ENCODE assay signal across 16 cellular contexts in the genomic region with DNA sequence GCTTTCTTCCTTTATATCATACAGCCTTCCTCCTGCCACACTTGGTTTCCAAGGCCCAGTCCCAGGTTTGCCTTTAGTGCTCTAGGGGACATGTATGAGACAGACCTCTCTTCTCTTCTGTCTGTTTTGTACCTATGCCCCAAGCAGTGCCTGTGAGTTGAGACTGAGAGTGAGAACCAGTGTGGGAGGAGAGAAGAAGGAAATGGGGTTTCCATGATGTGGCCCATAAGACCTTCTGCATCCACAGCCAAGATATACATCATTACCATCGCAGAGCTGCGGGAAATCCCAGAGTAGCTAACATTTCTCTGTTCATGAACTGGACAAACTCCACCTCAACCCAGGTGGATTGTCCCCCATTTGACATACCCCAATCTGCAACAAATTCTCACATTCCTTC. TPM values are rescaled to one million over a fixed set of nuclear protein-coding genes. Genes with fewer than 3 reads are reported as not detected.
A peak's percentile ranks its signal among the peaks of the same experiment; 100 is the strongest.
DNase-seq lines count a peak whose midpoint lies in the region; ATAC-seq lines count a peak whose summit lies in the region.
"Had no signal": no experiment of that assay in that cellular context is flagged by ENCODE, and none has a peak within 500 bp of the region (broad histone marks: within the 10 kb centered on the region; RNA-seq: fewer than 3 reads in every experiment).

No MANE protein-coding gene starts in this region.

- DNase-seq in activated effector memory CD4-positive, alpha-beta T cell treated with anti-CD3 and anti-CD28 coated beads, Interleukin-2, amount 50 U/mL, for 16 hours = peak; percentile 80
- DNase-seq in activated effector memory CD4-positive, alpha-beta T cell treated with Interleukin-2 at 50 U/mL for 16 hours = no peak
- DNase-seq in activated CD4-positive, alpha-beta T cell treated with anti-CD3 and anti-CD28 coated beads, Interleukin-2, amount 10 ng/mL, durations not matched to agents 24 days and 14 days = peak; percentile 78
- no peak for DNase-seq in effector memory CD4-positive, alpha-beta T cell
- no peak for DNase-seq in cerebellum (ENCODE audit: low spot score)
- DNase-seq in nucleus accumbens (lab: John Stamatoyannopoulos, UW) = no peak
- DNase-seq: activated gamma-delta T cell, dermis blood vessel endothelial cell, DMS79 treated with DMSO at 0.1 percent for 48 hours, glutamatergic neuron, HCEC 1CT, left lung, NCI-H1436 treated with DMSO at 0.1 percent for 48 hours had no signal

- H3K9me3 Mint-ChIP-seq in activated CD4-positive, alpha-beta T cell treated with anti-CD3 and anti-CD28 coated beads, Interleukin-2, amount 10 ng/mL, durations not matched to agents 24 days and 14 days = no peaks in the 10 kb centered on the region

- peaks cover 68% of the 10 kb centered on the region for H3K36me3 Mint-ChIP-seq in activated CD4-positive, alpha-beta T cell treated with anti-CD3 and anti-CD28 coated beads, Interleukin-2, amount 10 ng/mL, durations not matched to agents 24 days and 14 days (ENCODE audit: low read depth)

- H3K27me3 Mint-ChIP-seq in activated CD4-positive, alpha-beta T cell treated with anti-CD3 and anti-CD28 coated beads, Interleukin-2, amount 10 ng/mL, durations not matched to agents 24 days and 14 days = no peaks in the 10 kb centered on the region

- H3K4me3 ChIP-seq in effector memory CD4-positive, alpha-beta T cell (ENCODE audit: insufficient read depth, low read depth, low read length, poor library complexity, severe bottlenecking) = peak overlapping the region; percentile 59
- H3K4me3 ChIP-seq: left lung had no signal

- H3K4me3 Mint-ChIP-seq in activated CD4-positive, alpha-beta T cell treated with anti-CD3 and anti-CD28 coated beads, Interleukin-2, amount 10 ng/mL, durations not matched to agents 24 days and 14 days = peak overlapping the region; percentile 86

- peaks cover 3% of the 10 kb centered on the region for H3K36me3 ChIP-seq in effector memory CD4-positive, alpha-beta T cell (ENCODE audit: control insufficient read depth, insufficient read depth, low read length)
- H3K36me3 ChIP-seq: left lung had no signal

- ATAC-seq in GM21390 (IDR thresholded peaks at IDR 0.05; ENCODE audit: unreplicated experiment) = no peak
- ATAC-seq in HG03175 (IDR thresholded peaks at IDR 0.05; ENCODE audit: unreplicated experiment) = no peak
- ATAC-seq: left lung had no signal

- intact Hi-C loops in activated CD4-positive, alpha-beta T cell treated with anti-CD3 and anti-CD28 coated beads, Interleukin-2, amount 10 ng/mL, durations not matched to agents 24 days and 14 days (cut with micrococcal nuclease) = loop anchor here (10.0 kb wide), 4 partner anchors 567 to 943 kb away; partner anchors contain the start of genes CBX5, HNRNPA1, ITGA5 and PYM1

- H3K27ac Mint-ChIP-seq in activated CD4-positive, alpha-beta T cell treated with anti-CD3 and anti-CD28 coated beads, Interleukin-2, amount 10 ng/mL, durations not matched to agents 24 days and 14 days = peak overlapping the region; percentile 97

- H3K27ac ChIP-seq in effector memory CD4-positive, alpha-beta T cell (ENCODE audit: insufficient read depth, low read length, poor library complexity, severe bottlenecking) = peak overlapping the region; percentile 96
- H3K27ac ChIP-seq: left lung had no signal

- H3K4me1 Mint-ChIP-seq in activated CD4-positive, alpha-beta T cell treated with anti-CD3 and anti-CD28 coated beads, Interleukin-2, amount 10 ng/mL, durations not matched to agents 24 days and 14 days = peaks cover 74% of the 10 kb centered on the region

- peaks cover 60% of the 10 kb centered on the region for H3K4me1 ChIP-seq in effector memory CD4-positive, alpha-beta T cell (ENCODE audit: control insufficient read depth, insufficient read depth, low read length, poor library complexity, severe bottlenecking)

- no peaks in the 10 kb centered on the region for H3K9me3 ChIP-seq in effector memory CD4-positive, alpha-beta T cell (ENCODE audit: control insufficient read depth, low read length)
- H3K9me3 ChIP-seq: left lung had no signal

- no peaks in the 10 kb centered on the region for H3K27me3 ChIP-seq in effector memory CD4-positive, alpha-beta T cell (replicated peaks; ENCODE audit: control insufficient read depth, insufficient read depth, low read length, poor library complexity, severe bottlenecking)
- H3K27me3 ChIP-seq: left lung had no signal

RNA-seq across cellular contexts. Expression of gene TESPA1, which starts 2.8 kb away (rescaled TPM):
- 164 and 168 TPM in 2 replicates for total RNA-seq in activated CD4-positive, alpha-beta T cell treated with anti-CD3 and anti-CD28 coated beads, Interleukin-2, amount 10 ng/mL, durations not matched to agents 24 days and 14 days
- total RNA-seq in cerebellum = not detected
- total RNA-seq: A673, dermis blood vessel endothelial cell had no signal

RNA-seq across cellular contexts. Expression of gene NEUROD4, which starts 38.0 kb away (rescaled TPM):
- total RNA-seq in activated CD4-positive, alpha-beta T cell treated with anti-CD3 and anti-CD28 coated beads, Interleukin-2, amount 10 ng/mL, durations not matched to agents 24 days and 14 days = not detected in 2 replicates
- total RNA-seq in cerebellum = 9.9 TPM
- total RNA-seq: A673, dermis blood vessel endothelial cell, left lung had no signal

Comparison
In these comparisons a context has a peak if more than half of its experiments do, and no peak if none do; other contexts are left out.
1. DNase-seq: peak in activated effector memory CD4-positive, alpha-beta T cell treated with anti-CD3 and anti-CD28 coated beads, Interleukin-2, amount 50 U/mL, for 16 hours (single experiment) and activated CD4-positive, alpha-beta T cell treated with anti-CD3 and anti-CD28 coated beads, Interleukin-2, amount 10 ng/mL, durations not matched to agents 24 days and 14 days (single experiment); none in activated effector memory CD4-positive, alpha-beta T cell treated with Interleukin-2 at 50 U/mL for 16 hours (single experiment), effector memory CD4-positive, alpha-beta T cell (0 of 3), cerebellum (single experiment) and nucleus accumbens (0 of 56).
2. RNA of gene TESPA1, which starts 2.8 kb away (total RNA-seq): 164 to 168 TPM in activated CD4-positive, alpha-beta T cell treated with anti-CD3 and anti-CD28 coated beads, Interleukin-2, amount 10 ng/mL, durations not matched to agents 24 days and 14 days; not detected in cerebellum (single experiment); every median in the first group is over 100 times any median in the second.
3. RNA of gene NEUROD4, which starts 38.0 kb away (total RNA-seq): 9.9 TPM in cerebellum (single experiment); not detected in activated CD4-positive, alpha-beta T cell treated with anti-CD3 and anti-CD28 coated beads, Interleukin-2, amount 10 ng/mL, durations not matched to agents 24 days and 14 days; every median in the first group is over 10 times any median in the second.